14 cellular contexts compared by ENCODE assay signal in genomic region chr1:73205294-73205973, GRCh38.
DNase-seq lines count a peak whose midpoint lies in the region; ATAC-seq and TF ChIP-seq lines count a peak whose summit lies in the region.
"Had no signal": no experiment of that assay in that cellular context is flagged by ENCODE, and none has a peak within 500 bp of the region (broad histone marks: within the 10 kb centered on the region; RNA-seq: fewer than 3 reads in every experiment).

No MANE protein-coding gene starts in this region.

- H3K9me3 Mint-ChIP-seq in chondrocyte (ENCODE audit: low read depth), result peaks cover 11% of the 10 kb centered on the region
- H3K9me3 Mint-ChIP-seq in nephron progenitor cell, result no peaks in the 10 kb centered on the region

- H3K4me3 ChIP-seq in retinal pigment epithelial cell (ENCODE audit: low read length), result no peak overlapping the region
- H3K4me3 ChIP-seq: ascending aorta had no signal

- H3K36me3 Mint-ChIP-seq in chondrocyte (ENCODE audit: low read depth) (no peaks in the 10 kb centered on the region), nephron progenitor cell (ENCODE audit: low read depth) (no peaks in the 10 kb centered on the region)
- H3K36me3 Mint-ChIP-seq: CD8-positive, alpha-beta T cell; immature natural killer cell had no signal

- no peak for ATAC-seq in HG02798 (IDR thresholded peaks at IDR 0.05; ENCODE audit: poor library complexity, unreplicated experiment)
- ATAC-seq in GM21825 (IDR thresholded peaks at IDR 0.05; ENCODE audit: unreplicated experiment), result no peak
- ATAC-seq: activated CD8-positive, alpha-beta T cell treated with anti-CD3 and anti-CD28 coated beads for 36 hours; CD8-positive, alpha-beta T cell had no signal

- peak; percentile 52 for DNase-seq in DMS53 (lab: John Stamatoyannopoulos, UW)
- DNase-seq in DMS53 treated with DMSO at 0.1 percent for 48 hours (lab: John Stamatoyannopoulos, UW; ENCODE audit: unreplicated experiment), result no peak
- DNase-seq in NCI-H69 (lab: John Stamatoyannopoulos, UW), result peak; percentile 5
- peak; percentile 48 for DNase-seq in chondrocyte (ENCODE audit: low spot score)
- no peak for DNase-seq in retinal pigment epithelial cell (ENCODE audit: low read depth)
- DNase-seq in nephron progenitor cell, result no peak
- DNase-seq: activated CD8-positive, alpha-beta T cell treated with anti-CD3 and anti-CD28 coated beads for 36 hours; activated effector memory CD4-positive, alpha-beta T cell treated with anti-CD3 and anti-CD28 coated beads, Interleukin-2, amount 50 U/mL, for 16 hours; CD8-positive, alpha-beta T cell; dermis blood vessel endothelial cell; immature natural killer cell had no signal

- no peaks in the 10 kb centered on the region for H3K4me1 Mint-ChIP-seq in chondrocyte (ENCODE audit: low read depth)
- no peaks in the 10 kb centered on the region for H3K4me1 Mint-ChIP-seq in nephron progenitor cell
- H3K4me1 Mint-ChIP-seq: immature natural killer cell had no signal

- H3K27me3 Mint-ChIP-seq in chondrocyte (ENCODE audit: low read depth), result no peaks in the 10 kb centered on the region
- H3K27me3 Mint-ChIP-seq in nephron progenitor cell (ENCODE audit: low read depth, poor library complexity), result no peaks in the 10 kb centered on the region
- H3K27me3 Mint-ChIP-seq: activated CD8-positive, alpha-beta T cell treated with anti-CD3 and anti-CD28 coated beads for 36 hours had no signal

- H3K27ac Mint-ChIP-seq in chondrocyte (ENCODE audit: unreplicated experiment), result no peak overlapping the region
- H3K27ac Mint-ChIP-seq in nephron progenitor cell, result no peak overlapping the region
- H3K27ac Mint-ChIP-seq: activated CD8-positive, alpha-beta T cell treated with anti-CD3 and anti-CD28 coated beads for 36 hours; CD8-positive, alpha-beta T cell; immature natural killer cell had no signal

- TF ChIP-seq CTCF in chondrocyte (IDR thresholded peaks at IDR 0.05), result no peak
- peak; percentile 23 for TF ChIP-seq CTCF in retinal pigment epithelial cell (conservative IDR thresholded peaks at IDR 0.05; ENCODE audit: low read depth, low read length)
- TF ChIP-seq CTCF in nephron progenitor cell (IDR thresholded peaks at IDR 0.05), result no peak

- H3K4me3 Mint-ChIP-seq in chondrocyte (ENCODE audit: unreplicated experiment), result no peak overlapping the region
- H3K4me3 Mint-ChIP-seq in nephron progenitor cell, result no peak overlapping the region
- H3K4me3 Mint-ChIP-seq: activated CD8-positive, alpha-beta T cell treated with anti-CD3 and anti-CD28 coated beads for 36 hours; CD8-positive, alpha-beta T cell; immature natural killer cell had no signal

Comparison
In these comparisons a context has a peak if more than half of its experiments do, and no peak if none do; other contexts are left out.
1. DNase-seq: peak in DMS53 (single experiment), NCI-H69 (single experiment) and chondrocyte (single experiment); none in DMS53 treated with DMSO at 0.1 percent for 48 hours (single experiment), retinal pigment epithelial cell (single experiment) and nephron progenitor cell (single experiment).